In the genomic region with DNA sequence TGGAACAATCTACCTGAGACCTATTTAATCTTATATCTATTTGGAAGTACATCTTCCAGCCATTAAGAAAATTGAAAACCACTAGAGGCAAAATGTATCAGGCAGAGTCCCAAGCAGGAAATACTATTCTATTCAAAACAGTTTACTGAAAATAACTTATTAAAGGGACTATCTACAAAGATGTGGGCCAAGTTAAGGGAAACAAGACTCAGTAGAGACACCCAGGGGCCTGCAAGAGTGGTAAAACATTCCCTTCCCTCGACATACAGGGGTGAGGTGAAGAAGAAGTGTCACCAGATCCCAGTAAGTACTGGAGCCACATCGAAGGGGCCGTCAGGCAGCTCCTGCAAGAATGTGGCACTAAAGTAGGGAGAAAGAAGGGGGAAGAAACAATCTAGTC, we compare ENCODE assay signal across 22 cellular contexts. TPM values are rescaled to one million over a fixed set of nuclear protein-coding genes. Genes with fewer than 3 reads are reported as not detected.
"Had no signal": no experiment of that assay in that cellular context is flagged by ENCODE, and none has a peak within 500 bp of the region (broad histone marks: within the 10 kb centered on the region; RNA-seq: fewer than 3 reads in every experiment).

No MANE protein-coding gene starts in this region.

- H3K27ac ChIP-seq: SJSA1, SK-N-MC had no signal

- DNase-seq: IMR-90, Karpas-422, KG1, MG63, NCI-H1092 treated with DMSO at 0.1 percent for 48 hours, NCI-H1436, NCI-H1694, NCI-H187 treated with DMSO at 0.1 percent for 48 hours, NCI-H2029 treated with DMSO at 0.1 percent for 48 hours, NCI-H2171 treated with DMSO at 0.1 percent for 48 hours, NCI-H345, NCI-H446 treated with DMSO at 0.1 percent for 48 hours, NCI-H510A treated with DMSO at 0.1 percent for 48 hours, NCI-H526, Right ventricle myocardium superior, RPMI8226, SIG-M5, SW 1271 had no signal

- H3K4me3 ChIP-seq: MG63, SJSA1, SK-N-MC had no signal

- H3K4me1 ChIP-seq: SJSA1 had no signal

- FAIRE-seq: HepG2, RCC 7860 had no signal

- H3K9me3 ChIP-seq: MG63 had no signal

- ATAC-seq: HepG2 had no signal

- H3K36me3 ChIP-seq: MG63, SJSA1 had no signal

RNA-seq across cellular contexts. Expression of a gene that starts 12.1 kb away (rescaled TPM):
- total RNA-seq: HepG2, SJSA1 had no signal
- polyA plus RNA-seq: HepG2, IMR-90 had no signal
